8 cellular contexts compared by ENCODE assay signal in the genomic region with DNA sequence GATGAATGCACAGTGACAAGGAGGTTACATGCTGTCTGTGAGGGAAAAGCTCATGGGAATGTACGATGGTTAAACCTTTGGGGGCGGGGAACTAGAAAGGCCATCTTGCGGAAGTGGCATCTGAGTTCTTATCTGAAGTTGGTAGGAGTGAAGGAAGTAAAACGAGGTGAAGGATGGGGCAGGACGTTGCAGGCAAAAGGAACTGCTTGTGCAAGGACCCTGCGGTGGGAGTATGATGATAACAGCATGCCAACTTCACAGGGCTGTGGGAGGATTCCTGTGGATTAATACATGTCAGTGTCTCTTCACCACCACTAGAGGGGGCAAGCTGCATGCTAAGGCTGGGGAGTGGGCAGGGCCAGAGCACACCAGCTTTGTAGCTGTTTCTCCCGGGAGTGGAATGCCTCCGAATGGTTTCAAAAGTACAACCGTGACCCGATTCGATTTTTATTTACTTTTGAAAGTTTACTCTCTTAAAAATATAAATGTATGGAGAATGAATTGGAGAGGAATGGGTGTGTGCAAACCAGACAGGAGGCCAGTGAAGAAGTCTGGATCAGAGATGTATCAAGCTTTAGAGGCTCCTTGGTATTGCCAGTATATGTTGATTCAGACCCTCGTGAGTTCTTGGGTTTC.
A peak's percentile ranks its signal among the peaks of the same experiment; 100 is the strongest.
DNase-seq lines count a peak whose midpoint lies in the region; ATAC-seq and TF ChIP-seq lines count a peak whose summit lies in the region.

No MANE protein-coding gene starts in this region.

- peak; percentile 90 for ATAC-seq in GM21825 (IDR thresholded peaks at IDR 0.05; ENCODE audit: unreplicated experiment)

- H3K79me2 ChIP-seq in KMS-11 (ENCODE audit: insufficient read depth, low read depth): no peaks in the 10 kb centered on the region
- H3K79me2 ChIP-seq in parathyroid adenoma: no peaks in the 10 kb centered on the region

- H3K4me2 ChIP-seq in KMS-11 (no peak overlapping the region), parathyroid adenoma (ENCODE audit: low read length) (no peak overlapping the region)

- CTCF ChIA-PET in RWPE1 (lab: Yijun Ruan, JAX): interaction anchor here (0.5 to 2.1 kb wide), 38 partner anchors 8 to 774 kb away, joined by 3 to 15 read pairs (median 4); a partner anchor contains a TSS

- H4K20me1 ChIP-seq in KMS-11 (ENCODE audit: insufficient read depth): no peaks in the 10 kb centered on the region

- no peaks in the 10 kb centered on the region for H3K27me3 ChIP-seq in KMS-11 (ENCODE audit: insufficient read depth, low read depth)
- no peaks in the 10 kb centered on the region for H3K27me3 ChIP-seq in parathyroid adenoma (ENCODE audit: control insufficient read depth, insufficient read depth, low read length)

- H3K9ac ChIP-seq in KMS-11: no peak overlapping the region
- no peak overlapping the region for H3K9ac ChIP-seq in parathyroid adenoma

- H3K36me3 ChIP-seq in KMS-11 (ENCODE audit: insufficient read depth) (no peaks in the 10 kb centered on the region), parathyroid adenoma (ENCODE audit: control insufficient read depth, insufficient read depth, low read length) (no peaks in the 10 kb centered on the region)

- H3K27ac ChIP-seq in KMS-11 (no peak overlapping the region), RWPE1 (no peak overlapping the region), parathyroid adenoma (no peak overlapping the region)

- no peak overlapping the region for H3K4me3 ChIP-seq in KMS-11 (IDR thresholded peaks at IDR 0.05; ENCODE audit: insufficient read depth, low read depth, low read length)
- H3K4me3 ChIP-seq in parathyroid adenoma (ENCODE audit: low read depth, low read length): no peak overlapping the region

- no peak overlapping the region for H2AFZ ChIP-seq in KMS-11 (ENCODE audit: low read depth)
- H2AFZ ChIP-seq in parathyroid adenoma: no peak overlapping the region

- H3K4me1 ChIP-seq in KMS-11 (ENCODE audit: low read depth, poor library complexity, severe bottlenecking): no peaks in the 10 kb centered on the region
- no peaks in the 10 kb centered on the region for H3K4me1 ChIP-seq in parathyroid adenoma

- peak; percentile 98 for DNase-seq in GF-D8 (lab: John Stamatoyannopoulos, UW)
- peak; percentile 94 for DNase-seq in RWPE1 (ENCODE audit: low spot score)
- DNase-seq in activated naive CD4-positive, alpha-beta T cell treated with anti-CD3 and anti-CD28 coated beads, Interleukin-2, amount 50 U/mL, for 16 hours: peak; percentile 51
- peak; percentile 84 for DNase-seq in glomerular visceral epithelial cell (ENCODE audit: extremely low spot score)
- no peak for DNase-seq in NK-92 (lab: John Stamatoyannopoulos, UW; ENCODE audit: unreplicated experiment)

- no peaks in the 10 kb centered on the region for H3K9me3 ChIP-seq in parathyroid adenoma (ENCODE audit: control insufficient read depth, low read length)

- POLR2A ChIA-PET in RWPE1 (lab: Yijun Ruan, JAX; ENCODE audit: low non-redundant PET): no interaction called here

- TF ChIP-seq CTCF in KMS-11 (conservative IDR thresholded peaks at IDR 0.05; ENCODE audit: low read depth, low read length) (peak; percentile 78), RWPE1 (conservative IDR thresholded peaks at IDR 0.05; ENCODE audit: low read depth) (peak; percentile 98), parathyroid adenoma (IDR thresholded peaks at IDR 0.05) (peak; percentile 91)
